In genomic region chr17:81022371-81022729, GRCh38 we compare ENCODE assay signal across 2 cellular contexts.
TF ChIP-seq lines count a peak whose summit lies in the region.

No MANE protein-coding gene starts in this region.

TF ChIP-seq in GM12891, 5 proteins besides CTCF, POLR2A, EP300 and RAD21:
- TF ChIP-seq TAF1 (IDR thresholded peaks at IDR 0.05; ENCODE audit: low read depth, low read length): no peak
- no peak for TF ChIP-seq POU2F2 (IDR thresholded peaks at IDR 0.05; ENCODE audit: low read depth, low read length)
- no peak for TF ChIP-seq POLR2AphosphoS5 (IDR thresholded peaks at IDR 0.05; ENCODE audit: low read depth, low read length)
- no peak for TF ChIP-seq PAX5 (IDR thresholded peaks at IDR 0.05; ENCODE audit: insufficient read depth, low read length, severe bottlenecking)
- TF ChIP-seq SPI1 (IDR thresholded peaks at IDR 0.05; ENCODE audit: low read depth, low read length): no peak

TF ChIP-seq in K562, 482 proteins besides CTCF, POLR2A, EP300 and RAD21:
- TF ChIP-seq FOXA1 (IDR thresholded peaks at IDR 0.05; ENCODE audit: borderline replicate concordance): no peak
- TF ChIP-seq, protein P1, sequence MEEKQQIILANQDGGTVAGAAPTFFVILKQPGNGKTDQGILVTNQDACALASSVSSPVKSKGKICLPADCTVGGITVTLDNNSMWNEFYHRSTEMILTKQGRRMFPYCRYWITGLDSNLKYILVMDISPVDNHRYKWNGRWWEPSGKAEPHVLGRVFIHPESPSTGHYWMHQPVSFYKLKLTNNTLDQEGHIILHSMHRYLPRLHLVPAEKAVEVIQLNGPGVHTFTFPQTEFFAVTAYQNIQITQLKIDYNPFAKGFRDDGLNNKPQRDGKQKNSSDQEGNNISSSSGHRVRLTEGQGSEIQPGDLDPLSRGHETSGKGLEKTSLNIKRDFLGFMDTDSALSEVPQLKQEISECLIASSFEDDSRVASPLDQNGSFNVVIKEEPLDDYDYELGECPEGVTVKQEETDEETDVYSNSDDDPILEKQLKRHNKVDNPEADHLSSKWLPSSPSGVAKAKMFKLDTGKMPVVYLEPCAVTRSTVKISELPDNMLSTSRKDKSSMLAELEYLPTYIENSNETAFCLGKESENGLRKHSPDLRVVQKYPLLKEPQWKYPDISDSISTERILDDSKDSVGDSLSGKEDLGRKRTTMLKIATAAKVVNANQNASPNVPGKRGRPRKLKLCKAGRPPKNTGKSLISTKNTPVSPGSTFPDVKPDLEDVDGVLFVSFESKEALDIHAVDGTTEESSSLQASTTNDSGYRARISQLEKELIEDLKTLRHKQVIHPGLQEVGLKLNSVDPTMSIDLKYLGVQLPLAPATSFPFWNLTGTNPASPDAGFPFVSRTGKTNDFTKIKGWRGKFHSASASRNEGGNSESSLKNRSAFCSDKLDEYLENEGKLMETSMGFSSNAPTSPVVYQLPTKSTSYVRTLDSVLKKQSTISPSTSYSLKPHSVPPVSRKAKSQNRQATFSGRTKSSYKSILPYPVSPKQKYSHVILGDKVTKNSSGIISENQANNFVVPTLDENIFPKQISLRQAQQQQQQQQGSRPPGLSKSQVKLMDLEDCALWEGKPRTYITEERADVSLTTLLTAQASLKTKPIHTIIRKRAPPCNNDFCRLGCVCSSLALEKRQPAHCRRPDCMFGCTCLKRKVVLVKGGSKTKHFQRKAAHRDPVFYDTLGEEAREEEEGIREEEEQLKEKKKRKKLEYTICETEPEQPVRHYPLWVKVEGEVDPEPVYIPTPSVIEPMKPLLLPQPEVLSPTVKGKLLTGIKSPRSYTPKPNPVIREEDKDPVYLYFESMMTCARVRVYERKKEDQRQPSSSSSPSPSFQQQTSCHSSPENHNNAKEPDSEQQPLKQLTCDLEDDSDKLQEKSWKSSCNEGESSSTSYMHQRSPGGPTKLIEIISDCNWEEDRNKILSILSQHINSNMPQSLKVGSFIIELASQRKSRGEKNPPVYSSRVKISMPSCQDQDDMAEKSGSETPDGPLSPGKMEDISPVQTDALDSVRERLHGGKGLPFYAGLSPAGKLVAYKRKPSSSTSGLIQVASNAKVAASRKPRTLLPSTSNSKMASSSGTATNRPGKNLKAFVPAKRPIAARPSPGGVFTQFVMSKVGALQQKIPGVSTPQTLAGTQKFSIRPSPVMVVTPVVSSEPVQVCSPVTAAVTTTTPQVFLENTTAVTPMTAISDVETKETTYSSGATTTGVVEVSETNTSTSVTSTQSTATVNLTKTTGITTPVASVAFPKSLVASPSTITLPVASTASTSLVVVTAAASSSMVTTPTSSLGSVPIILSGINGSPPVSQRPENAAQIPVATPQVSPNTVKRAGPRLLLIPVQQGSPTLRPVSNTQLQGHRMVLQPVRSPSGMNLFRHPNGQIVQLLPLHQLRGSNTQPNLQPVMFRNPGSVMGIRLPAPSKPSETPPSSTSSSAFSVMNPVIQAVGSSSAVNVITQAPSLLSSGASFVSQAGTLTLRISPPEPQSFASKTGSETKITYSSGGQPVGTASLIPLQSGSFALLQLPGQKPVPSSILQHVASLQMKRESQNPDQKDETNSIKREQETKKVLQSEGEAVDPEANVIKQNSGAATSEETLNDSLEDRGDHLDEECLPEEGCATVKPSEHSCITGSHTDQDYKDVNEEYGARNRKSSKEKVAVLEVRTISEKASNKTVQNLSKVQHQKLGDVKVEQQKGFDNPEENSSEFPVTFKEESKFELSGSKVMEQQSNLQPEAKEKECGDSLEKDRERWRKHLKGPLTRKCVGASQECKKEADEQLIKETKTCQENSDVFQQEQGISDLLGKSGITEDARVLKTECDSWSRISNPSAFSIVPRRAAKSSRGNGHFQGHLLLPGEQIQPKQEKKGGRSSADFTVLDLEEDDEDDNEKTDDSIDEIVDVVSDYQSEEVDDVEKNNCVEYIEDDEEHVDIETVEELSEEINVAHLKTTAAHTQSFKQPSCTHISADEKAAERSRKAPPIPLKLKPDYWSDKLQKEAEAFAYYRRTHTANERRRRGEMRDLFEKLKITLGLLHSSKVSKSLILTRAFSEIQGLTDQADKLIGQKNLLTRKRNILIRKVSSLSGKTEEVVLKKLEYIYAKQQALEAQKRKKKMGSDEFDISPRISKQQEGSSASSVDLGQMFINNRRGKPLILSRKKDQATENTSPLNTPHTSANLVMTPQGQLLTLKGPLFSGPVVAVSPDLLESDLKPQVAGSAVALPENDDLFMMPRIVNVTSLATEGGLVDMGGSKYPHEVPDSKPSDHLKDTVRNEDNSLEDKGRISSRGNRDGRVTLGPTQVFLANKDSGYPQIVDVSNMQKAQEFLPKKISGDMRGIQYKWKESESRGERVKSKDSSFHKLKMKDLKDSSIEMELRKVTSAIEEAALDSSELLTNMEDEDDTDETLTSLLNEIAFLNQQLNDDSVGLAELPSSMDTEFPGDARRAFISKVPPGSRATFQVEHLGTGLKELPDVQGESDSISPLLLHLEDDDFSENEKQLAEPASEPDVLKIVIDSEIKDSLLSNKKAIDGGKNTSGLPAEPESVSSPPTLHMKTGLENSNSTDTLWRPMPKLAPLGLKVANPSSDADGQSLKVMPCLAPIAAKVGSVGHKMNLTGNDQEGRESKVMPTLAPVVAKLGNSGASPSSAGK (IDR thresholded peaks at IDR 0.05): 0 out of 2 replicates have a peak, but pooled peaks have one; percentile 26
